13 cellular contexts compared by ENCODE assay signal in the genomic region with DNA sequence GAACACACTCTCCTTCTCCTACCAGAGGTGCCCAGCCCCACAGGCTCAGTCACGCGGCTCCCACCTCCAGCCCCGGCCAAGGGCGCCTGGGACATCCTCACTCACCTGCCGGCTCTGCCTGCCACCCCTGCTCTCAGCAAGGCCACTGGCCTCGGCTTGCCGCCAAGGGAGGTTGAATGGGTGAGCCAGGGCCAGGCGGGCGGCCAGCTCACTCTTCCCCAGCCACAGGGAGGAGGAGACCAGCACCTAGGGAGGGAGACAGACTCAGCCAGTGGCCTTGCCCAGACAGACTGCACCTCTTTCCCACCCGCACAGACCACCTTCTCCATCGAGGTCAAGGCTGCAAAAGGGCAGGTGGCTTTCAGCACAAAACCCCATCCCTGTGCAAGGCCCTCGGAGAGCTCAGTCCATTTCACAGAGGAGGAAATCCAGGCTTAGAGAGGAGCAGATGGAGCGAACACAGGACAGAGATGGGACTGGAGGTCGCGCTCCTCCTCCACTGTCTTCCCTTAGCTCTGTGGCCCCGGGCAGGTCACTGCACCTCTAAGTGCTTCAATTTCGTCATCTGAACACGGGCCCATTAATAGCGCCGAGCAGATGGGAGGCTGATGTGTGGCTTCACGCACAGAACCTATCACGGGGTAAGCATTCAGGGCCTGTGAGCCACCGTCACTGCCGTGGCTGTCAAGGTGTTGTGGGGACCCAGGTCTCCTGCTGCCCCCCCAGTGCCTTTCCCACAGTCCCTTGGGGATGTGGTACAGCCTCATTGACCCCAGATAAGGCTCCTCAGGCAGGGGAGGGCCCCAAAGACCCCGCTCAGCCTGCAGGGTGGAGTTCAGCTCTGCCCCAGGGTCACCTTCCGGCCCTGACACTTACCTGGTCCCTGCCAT. TPM values are rescaled to one million over a fixed set of nuclear protein-coding genes. Genes with fewer than 3 reads are reported as not detected.
DNase-seq lines count a peak whose midpoint lies in the region; ATAC-seq and TF ChIP-seq lines count a peak whose summit lies in the region.
"Had no signal": no experiment of that assay in that cellular context is flagged by ENCODE, and none has a peak within 500 bp of the region (broad histone marks: within the 10 kb centered on the region; RNA-seq: fewer than 3 reads in every experiment).

No MANE protein-coding gene starts in this region.

- H3K9ac ChIP-seq in liver (ENCODE audit: low read depth in 1 of 2, low read length in 2 of 2) = no peak overlapping the region

- no peaks in the 10 kb centered on the region for H3K27me3 ChIP-seq in liver (ENCODE audit: control insufficient read depth in 4 of 4, insufficient read depth in 4 of 4, low read length in 3 of 4)
- no peaks in the 10 kb centered on the region for H3K27me3 ChIP-seq in brain microvascular endothelial cell (replicated peaks)

- H3K36me3 ChIP-seq in liver (ENCODE audit: control insufficient read depth in 4 of 4, insufficient read depth in 3 of 4, low read depth in 1 of 4, low read length in 3 of 4) = no peaks in the 10 kb centered on the region
- no peaks in the 10 kb centered on the region for H3K36me3 ChIP-seq in brain microvascular endothelial cell (replicated peaks)

- in situ Hi-C loops in brain microvascular endothelial cell (cut with HindIII; ENCODE audit: low pct_ligation_motif_present, low sequenced_read_pairs) = no loop called here

- TF ChIP-seq RAD21 in liver (IDR thresholded peaks at IDR 0.05) = peak; percentile 41 to 47

- no peak overlapping the region for H3K27ac Mint-ChIP-seq in natural killer cell treated with Interleukin-12 subunit alpha and Interleukin-12 subunit beta and Interleukin-15 and Interleukin-18, amount 100 ng/mL, for 72 hours
- H3K27ac Mint-ChIP-seq in natural killer cell = no peak overlapping the region
- H3K27ac Mint-ChIP-seq in stimulated activated naive B cell treated with anti-CD40 and anti-IgM and Interleukin-4, amounts not matched to agents 10 μg/mL and 1 μg/mL and 100 μg/mL, for 72 hours = no peak overlapping the region
- H3K27ac Mint-ChIP-seq: activated B cell treated with CpG ODN at 0.5 μM for 24 hours had no signal

- peaks cover 0 to 4% of the 10 kb centered on the region in 2 donors for H3K4me1 Mint-ChIP-seq in natural killer cell treated with Interleukin-12 subunit alpha and Interleukin-12 subunit beta and Interleukin-15 and Interleukin-18, amount 100 ng/mL, for 72 hours (ENCODE audit: low read depth in 2 of 2)
- H3K4me1 Mint-ChIP-seq in natural killer cell = no peaks in the 10 kb centered on the region
- H3K4me1 Mint-ChIP-seq in stimulated activated naive B cell treated with anti-CD40 and anti-IgM and Interleukin-4, amounts not matched to agents 10 μg/mL and 1 μg/mL and 100 μg/mL, for 72 hours = peaks cover 9 to 15% of the 10 kb centered on the region in 2 donors
- H3K4me1 Mint-ChIP-seq: activated B cell treated with CpG ODN at 0.5 μM for 24 hours had no signal

- H3K4me3 ChIP-seq in liver (ENCODE audit: low read depth in 1 of 3, low read length in 3 of 3) (no peak overlapping the region), brain microvascular endothelial cell (ENCODE audit: low read depth, low read length) (no peak overlapping the region), coronary artery (no peak overlapping the region)

- DNase-seq in natural killer cell treated with Interleukin-12 subunit alpha and Interleukin-12 subunit beta and Interleukin-15 and Interleukin-18, amount 100 ng/mL, for 72 hours (ENCODE audit: low spot score) = peak; percentile 55
- DNase-seq in natural killer cell (no peak), astrocyte of the hippocampus (ENCODE audit: low read depth, low spot score) (peak; percentile 36), brain microvascular endothelial cell (no peak), NCI-H446 (lab: John Stamatoyannopoulos, UW) (no peak), coronary artery (ENCODE audit: low spot score) (no peak)
- no peak for DNase-seq in stimulated activated naive B cell treated with anti-CD40 and anti-IgM and Interleukin-4, amounts not matched to agents 10 μg/mL and 1 μg/mL and 100 μg/mL, for 72 hours
- DNase-seq: activated B cell treated with CpG ODN at 0.5 μM for 24 hours, AML-193, amniotic stem cell, kidney glomerular epithelial cell, NCI-H345 had no signal

- H3K27ac ChIP-seq in liver (ENCODE audit: low read depth in 1 of 2, low read length in 2 of 2) (peak overlapping the region in 1 of 2 donors; percentile 26), brain microvascular endothelial cell (no peak overlapping the region), coronary artery (no peak overlapping the region)

- H3K36me3 Mint-ChIP-seq in natural killer cell treated with Interleukin-12 subunit alpha and Interleukin-12 subunit beta and Interleukin-15 and Interleukin-18, amount 100 ng/mL, for 72 hours = no peaks in the 10 kb centered on the region
- H3K36me3 Mint-ChIP-seq in natural killer cell = no peaks in the 10 kb centered on the region
- H3K36me3 Mint-ChIP-seq in stimulated activated naive B cell treated with anti-CD40 and anti-IgM and Interleukin-4, amounts not matched to agents 10 μg/mL and 1 μg/mL and 100 μg/mL, for 72 hours = peaks cover 0 to 1% of the 10 kb centered on the region in 2 donors

- intact Hi-C loops in natural killer cell (cut with micrococcal nuclease) = no loop called here

- no peaks in the 10 kb centered on the region for H3K9me3 Mint-ChIP-seq in natural killer cell treated with Interleukin-12 subunit alpha and Interleukin-12 subunit beta and Interleukin-15 and Interleukin-18, amount 100 ng/mL, for 72 hours
- H3K9me3 Mint-ChIP-seq in natural killer cell = no peaks in the 10 kb centered on the region
- H3K9me3 Mint-ChIP-seq in stimulated activated naive B cell treated with anti-CD40 and anti-IgM and Interleukin-4, amounts not matched to agents 10 μg/mL and 1 μg/mL and 100 μg/mL, for 72 hours = no peaks in the 10 kb centered on the region
- H3K9me3 Mint-ChIP-seq: activated B cell treated with CpG ODN at 0.5 μM for 24 hours had no signal

- peaks cover 2 to 31% (median 22%) of the 10 kb centered on the region in 4 donors for H3K4me1 ChIP-seq in liver (ENCODE audit: control insufficient read depth in 4 of 4, insufficient read depth in 4 of 4, low read length in 3 of 4)

- WGBS in liver = 57% methylated on average over 26 of the region's 26 CpGs

- no peak for TF ChIP-seq CTCF in natural killer cell (IDR thresholded peaks at IDR 0.05)
- no peak for TF ChIP-seq CTCF in liver (IDR thresholded peaks at IDR 0.05; ENCODE audit: low read depth, low read length, missing input control)
- TF ChIP-seq CTCF in brain microvascular endothelial cell (IDR thresholded peaks at IDR 0.05; ENCODE audit: low read depth, low read length, missing control alignments) = no peak
- no peak for TF ChIP-seq CTCF in coronary artery (IDR thresholded peaks at IDR 0.05)

- no peak overlapping the region for H3K4me3 Mint-ChIP-seq in natural killer cell treated with Interleukin-12 subunit alpha and Interleukin-12 subunit beta and Interleukin-15 and Interleukin-18, amount 100 ng/mL, for 72 hours
- no peak overlapping the region for H3K4me3 Mint-ChIP-seq in natural killer cell
- H3K4me3 Mint-ChIP-seq in stimulated activated naive B cell treated with anti-CD40 and anti-IgM and Interleukin-4, amounts not matched to agents 10 μg/mL and 1 μg/mL and 100 μg/mL, for 72 hours = no peak overlapping the region
- H3K4me3 Mint-ChIP-seq: activated B cell treated with CpG ODN at 0.5 μM for 24 hours had no signal

- no peaks in the 10 kb centered on the region for H3K27me3 Mint-ChIP-seq in natural killer cell treated with Interleukin-12 subunit alpha and Interleukin-12 subunit beta and Interleukin-15 and Interleukin-18, amount 100 ng/mL, for 72 hours
- no peaks in the 10 kb centered on the region for H3K27me3 Mint-ChIP-seq in natural killer cell (ENCODE audit: low read depth in 2 of 2)
- peaks cover 0 to 4% of the 10 kb centered on the region in 2 donors for H3K27me3 Mint-ChIP-seq in stimulated activated naive B cell treated with anti-CD40 and anti-IgM and Interleukin-4, amounts not matched to agents 10 μg/mL and 1 μg/mL and 100 μg/mL, for 72 hours
- H3K27me3 Mint-ChIP-seq: activated B cell treated with CpG ODN at 0.5 μM for 24 hours had no signal

- no peaks in the 10 kb centered on the region for H3K9me3 ChIP-seq in liver (ENCODE audit: control insufficient read depth in 4 of 4, low read length in 3 of 4)

- ATAC-seq in natural killer cell treated with Interleukin-12 subunit alpha and Interleukin-12 subunit beta and Interleukin-15 and Interleukin-18, amount 100 ng/mL, for 72 hours = no peak
- ATAC-seq in natural killer cell = no peak
- ATAC-seq in stimulated activated naive B cell treated with anti-CD40 and anti-IgM and Interleukin-4, amounts not matched to agents 10 μg/mL and 1 μg/mL and 100 μg/mL, for 72 hours (replicated peaks) = no peak

TF ChIP-seq in liver, 16 proteins besides CTCF, POLR2A, EP300 and RAD21:
- no peak for TF ChIP-seq FOXA2 (IDR thresholded peaks at IDR 0.05)
- TF ChIP-seq JUND (IDR thresholded peaks at IDR 0.05) = no peak
- TF ChIP-seq YY1 (IDR thresholded peaks at IDR 0.05) = no peak
- peak in 1 of 2 donors; percentile 54 for TF ChIP-seq HNF4A (conservative IDR thresholded peaks at IDR 0.05)
- no peak for TF ChIP-seq GABPA (IDR thresholded peaks at IDR 0.05 in 1 of 2, conservative IDR thresholded peaks at IDR 0.05 in 1 of 2)
- TF ChIP-seq RXRA (IDR thresholded peaks at IDR 0.05) = peak; percentile 73 to 78
TF ChIP-seq in liver: peak in this region for 2.

RNA-seq across cellular contexts. Expression of gene RMI2, which starts 56.1 kb away (rescaled TPM):
- total RNA-seq in natural killer cell treated with Interleukin-12 subunit alpha and Interleukin-12 subunit beta and Interleukin-15 and Interleukin-18, amount 100 ng/mL, for 72 hours = 10 to 100 TPM; 11.6 to 15.2 TPM
- 1 to 10 TPM in 1 of 3 donors, under 1 TPM in 2; 0.83 to 1.1 (median 0.93) TPM for total RNA-seq in natural killer cell
- total RNA-seq in liver = 1 to 10 TPM in 1 of 2 donors, under 1 TPM in 1; 0.33 to 8.5 TPM
- polyA plus RNA-seq in liver = 1 to 10 TPM in 1 of 2 donors, under 1 TPM in 1; 0.28 to 1.3 TPM

Comparison
In these comparisons a context has a peak if more than half of its experiments do, and no peak if none do; other contexts are left out.
1. DNase-seq: peak in natural killer cell treated with Interleukin-12 subunit alpha and Interleukin-12 subunit beta and Interleukin-15 and Interleukin-18, amount 100 ng/mL, for 72 hours (single experiment) and astrocyte of the hippocampus (single experiment); none in natural killer cell (single experiment), brain microvascular endothelial cell (single experiment), NCI-H446 (0 of 2), stimulated activated naive B cell treated with anti-CD40 and anti-IgM and Interleukin-4, amounts not matched to agents 10 μg/mL and 1 μg/mL and 100 μg/mL, for 72 hours (single experiment) and coronary artery (single experiment).